ENCODE assay signal across 8 cellular contexts in genomic region chr17:3845754-3846738, GRCh38. TPM values are rescaled to one million over a fixed set of nuclear protein-coding genes. Genes with fewer than 3 reads are reported as not detected.
DNase-seq lines count a peak whose midpoint lies in the region; ATAC-seq and TF ChIP-seq lines count a peak whose summit lies in the region.

Gene NCBP3 (minus strand): TSS chr17:3846246. CDS start chr17:3846223, 23 bp downstream.

- peaks cover 17% of the 10 kb centered on the region for H3K36me3 Mint-ChIP-seq in nephron (ENCODE audit: low read depth)
- H3K36me3 Mint-ChIP-seq in stimulated activated naive CD8-positive, alpha-beta T cell treated with anti-CD3 and anti-CD28 coated beads, Interleukin-15, Interleukin-2, amounts not matched to agents 100 ng/mL and 50 ng/mL, for 24 hours (ENCODE audit: low read depth), result peaks cover 13% of the 10 kb centered on the region

- no peaks in the 10 kb centered on the region for H3K27me3 ChIP-seq in RWPE2 (ENCODE audit: insufficient read depth, poor library complexity, severe bottlenecking)

- DNase-seq in G401 (ENCODE audit: low spot score) (peak; percentile 92), H4 (ENCODE audit: low spot score) (peak; percentile 71), LNCaP clone FGC (ENCODE audit: low read depth) (peak; percentile 63), RWPE2 (ENCODE audit: low spot score) (peak; percentile 83), fibroblast of pulmonary artery (ENCODE audit: low read depth) (peak; percentile 95)
- DNase-seq in activated T-helper 9 cell treated with anti-CD3 and anti-CD28 coated beads, Interleukin-2, amount 50 U/mL, for 16 hours (ENCODE audit: low read depth), result peak; percentile 90

- peaks cover 34% of the 10 kb centered on the region for H3K36me3 ChIP-seq in RWPE2 (ENCODE audit: low read depth)

- peak within 1 kb of the TSS; percentile 70 to 97 (median 93) for H3K27ac Mint-ChIP-seq in nephron
- H3K27ac Mint-ChIP-seq in stimulated activated naive CD8-positive, alpha-beta T cell treated with anti-CD3 and anti-CD28 coated beads, Interleukin-15, Interleukin-2, amounts not matched to agents 100 ng/mL and 50 ng/mL, for 24 hours, result peak within 1 kb of the TSS; percentile 93

- TF ChIP-seq CTCF in LNCaP clone FGC (IDR thresholded peaks at IDR 0.05; ENCODE audit: control insufficient read depth, extremely low read depth, insufficient read depth) (peak; percentile 94), RWPE2 (IDR thresholded peaks at IDR 0.05; ENCODE audit: poor library complexity, severe bottlenecking) (peak; percentile 99), fibroblast of pulmonary artery (IDR thresholded peaks at IDR 0.05; ENCODE audit: low read length, missing control alignments) (peak; percentile 55), nephron (IDR thresholded peaks at IDR 0.05; ENCODE audit: unreplicated experiment in 3 of 3) (peak; percentile 93 to 98 (median 98))

- no peaks in the 10 kb centered on the region for H3K9me3 ChIP-seq in RWPE2 (ENCODE audit: severe bottlenecking)

- H3K9me3 Mint-ChIP-seq in nephron, result no peaks in the 10 kb centered on the region
- no peaks in the 10 kb centered on the region for H3K9me3 Mint-ChIP-seq in stimulated activated naive CD8-positive, alpha-beta T cell treated with anti-CD3 and anti-CD28 coated beads, Interleukin-15, Interleukin-2, amounts not matched to agents 100 ng/mL and 50 ng/mL, for 24 hours

- H3K4me1 ChIP-seq in RWPE2 (ENCODE audit: insufficient read depth, poor library complexity, severe bottlenecking), result peaks cover 4% of the 10 kb centered on the region

- ATAC-seq in RWPE2 (ENCODE audit: low read depth), result peak; percentile 98

- H3K4me3 Mint-ChIP-seq in nephron, result peak within 1 kb of the TSS; percentile 95 to 97 (median 97)
- H3K4me3 Mint-ChIP-seq in stimulated activated naive CD8-positive, alpha-beta T cell treated with anti-CD3 and anti-CD28 coated beads, Interleukin-15, Interleukin-2, amounts not matched to agents 100 ng/mL and 50 ng/mL, for 24 hours, result peak within 1 kb of the TSS; percentile 96

- H3K27ac ChIP-seq in RWPE2 (ENCODE audit: poor library complexity, severe bottlenecking), result peak within 1 kb of the TSS; percentile 50

- peak within 1 kb of the TSS; percentile 93 for H3K4me3 ChIP-seq in LNCaP clone FGC (ENCODE audit: low read depth, low read length)
- H3K4me3 ChIP-seq in RWPE2 (ENCODE audit: severe bottlenecking), result peak within 1 kb of the TSS; percentile 77
- H3K4me3 ChIP-seq in fibroblast of pulmonary artery (replicated peaks; ENCODE audit: low read depth, low read length), result peak within 1 kb of the TSS; percentile 91

- in situ Hi-C loops in G401 (cut with HindIII; ENCODE audit: low sequenced_read_pairs), result no loop called here

- H3K27me3 Mint-ChIP-seq in nephron (ENCODE audit: low read depth), result no peaks in the 10 kb centered on the region
- no peaks in the 10 kb centered on the region for H3K27me3 Mint-ChIP-seq in stimulated activated naive CD8-positive, alpha-beta T cell treated with anti-CD3 and anti-CD28 coated beads, Interleukin-15, Interleukin-2, amounts not matched to agents 100 ng/mL and 50 ng/mL, for 24 hours

- H3K4me1 Mint-ChIP-seq in nephron, result peaks cover 14% of the 10 kb centered on the region
- H3K4me1 Mint-ChIP-seq in stimulated activated naive CD8-positive, alpha-beta T cell treated with anti-CD3 and anti-CD28 coated beads, Interleukin-15, Interleukin-2, amounts not matched to agents 100 ng/mL and 50 ng/mL, for 24 hours (ENCODE audit: low read depth), result peaks cover 21% of the 10 kb centered on the region

RNA-seq across cellular contexts. Expression of gene NCBP3, which starts in this region (rescaled TPM):
- 12.9 and 39.6 TPM in 2 replicates for total RNA-seq in G401 (2014; rRNA removed; shearing (Covaris generic))
- total RNA-seq in H4 (2014; rRNA removed; shearing (Covaris generic)), result 4.4 and 6.9 TPM in 2 replicates

Comparison
In these comparisons a context has a peak if more than half of its experiments do, and no peak if none do; other contexts are left out.
1. Peak in every context shown above with its lines: DNase-seq, ATAC-seq, H3K4me3 ChIP-seq and H3K27ac ChIP-seq.